ENCODE assay signal across 1 cellular context in the genomic region with DNA sequence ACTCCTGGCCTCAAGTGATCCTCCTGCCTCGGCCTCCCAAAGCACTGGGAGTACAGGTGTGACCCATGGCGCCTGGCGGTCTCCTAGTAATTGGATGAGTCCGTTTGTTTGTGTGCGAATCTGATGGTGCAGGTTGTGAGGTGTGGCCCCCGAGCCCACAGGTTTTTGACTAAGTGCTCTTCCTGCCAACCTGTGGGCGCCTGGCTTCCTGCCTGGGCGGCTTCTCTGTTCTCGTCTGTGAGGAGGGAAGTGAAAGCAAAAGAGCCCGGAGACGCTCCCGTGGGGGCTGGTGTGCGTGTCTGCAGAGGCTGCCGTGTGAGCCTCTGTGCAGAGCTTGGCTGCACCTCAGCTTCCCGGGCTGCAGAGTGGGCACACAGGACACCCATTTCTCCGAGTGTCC.
TF ChIP-seq lines count a peak whose summit lies in the region.

No MANE protein-coding gene starts in this region.

TF ChIP-seq in GM12878, 131 proteins besides CTCF, POLR2A, EP300 and RAD21 (continued from another document):
- TF ChIP-seq BHLHE40 (IDR thresholded peaks at IDR 0.05; ENCODE audit: borderline replicate concordance in 1 of 2, low read depth in 2 of 2, low read length in 1 of 2) = peak; percentile 64 to 77; a peak in 3 of 4 replicates
- no peak for TF ChIP-seq HCFC1 (IDR thresholded peaks at IDR 0.05; ENCODE audit: low read length)
- peak; percentile 90 for TF ChIP-seq SKIL (IDR thresholded peaks at IDR 0.05; ENCODE audit: low read depth, poor library complexity, severe bottlenecking)
- TF ChIP-seq, protein P1, sequence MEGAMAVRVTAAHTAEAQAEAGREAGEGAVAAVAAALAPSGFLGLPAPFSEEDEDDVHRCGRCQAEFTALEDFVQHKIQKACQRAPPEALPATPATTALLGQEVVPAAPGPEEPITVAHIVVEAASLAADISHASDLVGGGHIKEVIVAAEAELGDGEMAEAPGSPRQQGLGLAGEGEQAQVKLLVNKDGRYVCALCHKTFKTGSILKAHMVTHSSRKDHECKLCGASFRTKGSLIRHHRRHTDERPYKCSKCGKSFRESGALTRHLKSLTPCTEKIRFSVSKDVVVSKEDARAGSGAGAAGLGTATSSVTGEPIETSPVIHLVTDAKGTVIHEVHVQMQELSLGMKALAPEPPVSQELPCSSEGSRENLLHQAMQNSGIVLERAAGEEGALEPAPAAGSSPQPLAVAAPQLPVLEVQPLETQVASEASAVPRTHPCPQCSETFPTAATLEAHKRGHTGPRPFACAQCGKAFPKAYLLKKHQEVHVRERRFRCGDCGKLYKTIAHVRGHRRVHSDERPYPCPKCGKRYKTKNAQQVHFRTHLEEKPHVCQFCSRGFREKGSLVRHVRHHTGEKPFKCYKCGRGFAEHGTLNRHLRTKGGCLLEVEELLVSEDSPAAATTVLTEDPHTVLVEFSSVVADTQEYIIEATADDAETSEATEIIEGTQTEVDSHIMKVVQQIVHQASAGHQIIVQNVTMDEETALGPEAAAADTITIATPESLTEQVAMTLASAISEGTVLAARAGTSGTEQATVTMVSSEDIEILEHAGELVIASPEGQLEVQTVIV (IDR thresholded peaks at IDR 0.05; ENCODE audit: borderline replicate concordance, partially characterized antibody) = peak; percentile 19
- peak; percentile 98 for TF ChIP-seq SPI1 (IDR thresholded peaks at IDR 0.05; ENCODE audit: borderline replicate concordance, insufficient read depth, low read depth, low read length)
- TF ChIP-seq, protein P2, sequence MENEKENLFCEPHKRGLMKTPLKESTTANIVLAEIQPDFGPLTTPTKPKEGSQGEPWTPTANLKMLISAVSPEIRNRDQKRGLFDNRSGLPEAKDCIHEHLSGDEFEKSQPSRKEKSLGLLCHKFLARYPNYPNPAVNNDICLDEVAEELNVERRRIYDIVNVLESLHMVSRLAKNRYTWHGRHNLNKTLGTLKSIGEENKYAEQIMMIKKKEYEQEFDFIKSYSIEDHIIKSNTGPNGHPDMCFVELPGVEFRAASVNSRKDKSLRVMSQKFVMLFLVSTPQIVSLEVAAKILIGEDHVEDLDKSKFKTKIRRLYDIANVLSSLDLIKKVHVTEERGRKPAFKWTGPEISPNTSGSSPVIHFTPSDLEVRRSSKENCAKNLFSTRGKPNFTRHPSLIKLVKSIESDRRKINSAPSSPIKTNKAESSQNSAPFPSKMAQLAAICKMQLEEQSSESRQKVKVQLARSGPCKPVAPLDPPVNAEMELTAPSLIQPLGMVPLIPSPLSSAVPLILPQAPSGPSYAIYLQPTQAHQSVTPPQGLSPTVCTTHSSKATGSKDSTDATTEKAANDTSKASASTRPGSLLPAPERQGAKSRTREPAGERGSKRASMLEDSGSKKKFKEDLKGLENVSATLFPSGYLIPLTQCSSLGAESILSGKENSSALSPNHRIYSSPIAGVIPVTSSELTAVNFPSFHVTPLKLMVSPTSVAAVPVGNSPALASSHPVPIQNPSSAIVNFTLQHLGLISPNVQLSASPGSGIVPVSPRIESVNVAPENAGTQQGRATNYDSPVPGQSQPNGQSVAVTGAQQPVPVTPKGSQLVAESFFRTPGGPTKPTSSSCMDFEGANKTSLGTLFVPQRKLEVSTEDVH (IDR thresholded peaks at IDR 0.05; ENCODE audit: low read depth, partially characterized antibody) = no peak
- TF ChIP-seq HDAC6 (IDR thresholded peaks at IDR 0.05; ENCODE audit: unreplicated experiment) = no peak
- no peak for TF ChIP-seq SMAD1 (IDR thresholded peaks at IDR 0.05; ENCODE audit: low read depth, partially characterized antibody)
- peak; percentile 66; the same call in 1 of the 2 replicates for TF ChIP-seq ZNF24 (IDR thresholded peaks at IDR 0.05)
- TF ChIP-seq NFXL1 (IDR thresholded peaks at IDR 0.05; ENCODE audit: borderline replicate concordance) = no peak
- TF ChIP-seq MLLT1 (IDR thresholded peaks at IDR 0.05) = peak; percentile 69; the same call in 1 of the 2 replicates
- no peak for TF ChIP-seq JUND (IDR thresholded peaks at IDR 0.05; ENCODE audit: low read depth, low read length)
- no peak for TF ChIP-seq PAX8 (IDR thresholded peaks at IDR 0.05)
- peak; percentile 66; the same call in 1 of the 2 replicates for TF ChIP-seq ATF7 (IDR thresholded peaks at IDR 0.05; ENCODE audit: low read depth)
- TF ChIP-seq SRF (IDR thresholded peaks at IDR 0.05; ENCODE audit: low read depth in 2 of 2, low read length in 2 of 2) = no peak
- TF ChIP-seq MEF2A (IDR thresholded peaks at IDR 0.05; ENCODE audit: insufficient read depth, low read depth, low read length) = peak; percentile 66; the same call in 1 of the 2 replicates
- no peak for TF ChIP-seq EZH2 (IDR thresholded peaks at IDR 0.05; ENCODE audit: borderline replicate concordance, control insufficient read depth, low read depth, low read length)
